1 cellular context compared by ENCODE assay signal in the genomic region with DNA sequence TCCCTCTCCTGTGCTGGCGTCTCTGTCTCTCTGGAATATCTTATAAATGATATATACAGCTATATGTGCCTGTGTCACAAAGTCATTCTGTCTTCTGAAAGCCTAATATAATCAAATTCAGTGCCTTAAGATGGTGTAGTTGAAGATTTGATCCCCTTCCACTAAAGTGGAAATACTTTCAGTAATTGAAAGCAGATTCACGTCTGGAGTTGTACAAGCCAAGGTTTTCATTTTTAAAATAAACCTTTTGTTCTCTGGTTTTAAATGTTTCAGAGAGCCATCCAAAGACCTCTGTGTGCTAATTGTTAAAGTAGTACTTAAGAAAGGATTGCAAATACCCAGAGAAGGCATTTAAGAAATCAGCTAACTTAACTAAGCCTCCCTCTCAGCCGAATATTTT.
TF ChIP-seq lines count a peak whose summit lies in the region.

No MANE protein-coding gene starts in this region.

TF ChIP-seq in A549, 52 proteins besides CTCF, POLR2A, EP300 and RAD21 (continued from another document):
- TF ChIP-seq POLR2AphosphoS2 (conservative IDR thresholded peaks at IDR 0.05; ENCODE audit: low read length) (no peak), ZFP36 (IDR thresholded peaks at IDR 0.05; ENCODE audit: borderline replicate concordance, partially characterized antibody) (no peak), SMC3 (IDR thresholded peaks at IDR 0.05) (no peak), HOXB13 (CRISPR knock-in tag; IDR thresholded peaks at IDR 0.05; ENCODE audit: low read depth) (no peak), EHF (CRISPR knock-in tag; IDR thresholded peaks at IDR 0.05) (no peak)
- TF ChIP-seq, protein P1, sequence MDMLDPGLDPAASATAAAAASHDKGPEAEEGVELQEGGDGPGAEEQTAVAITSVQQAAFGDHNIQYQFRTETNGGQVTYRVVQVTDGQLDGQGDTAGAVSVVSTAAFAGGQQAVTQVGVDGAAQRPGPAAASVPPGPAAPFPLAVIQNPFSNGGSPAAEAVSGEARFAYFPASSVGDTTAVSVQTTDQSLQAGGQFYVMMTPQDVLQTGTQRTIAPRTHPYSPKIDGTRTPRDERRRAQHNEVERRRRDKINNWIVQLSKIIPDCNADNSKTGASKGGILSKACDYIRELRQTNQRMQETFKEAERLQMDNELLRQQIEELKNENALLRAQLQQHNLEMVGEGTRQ (IDR thresholded peaks at IDR 0.05) = no peak
- TF ChIP-seq, protein P2, sequence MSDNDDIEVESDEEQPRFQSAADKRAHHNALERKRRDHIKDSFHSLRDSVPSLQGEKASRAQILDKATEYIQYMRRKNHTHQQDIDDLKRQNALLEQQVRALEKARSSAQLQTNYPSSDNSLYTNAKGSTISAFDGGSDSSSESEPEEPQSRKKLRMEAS (IDR thresholded peaks at IDR 0.05) = no peak
- TF ChIP-seq, protein P3, sequence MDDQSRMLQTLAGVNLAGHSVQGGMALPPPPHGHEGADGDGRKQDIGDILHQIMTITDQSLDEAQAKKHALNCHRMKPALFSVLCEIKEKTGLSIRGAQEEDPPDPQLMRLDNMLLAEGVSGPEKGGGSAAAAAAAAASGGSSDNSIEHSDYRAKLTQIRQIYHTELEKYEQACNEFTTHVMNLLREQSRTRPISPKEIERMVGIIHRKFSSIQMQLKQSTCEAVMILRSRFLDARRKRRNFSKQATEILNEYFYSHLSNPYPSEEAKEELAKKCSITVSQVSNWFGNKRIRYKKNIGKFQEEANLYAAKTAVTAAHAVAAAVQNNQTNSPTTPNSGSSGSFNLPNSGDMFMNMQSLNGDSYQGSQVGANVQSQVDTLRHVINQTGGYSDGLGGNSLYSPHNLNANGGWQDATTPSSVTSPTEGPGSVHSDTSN (IDR thresholded peaks at IDR 0.05) = no peak
